Comparison of ENCODE assay signal across 10 cellular contexts in genomic region chr16:82138478-82139285, GRCh38. TPM values are rescaled to one million over a fixed set of nuclear protein-coding genes. Genes with fewer than 3 reads are reported as not detected.
DNase-seq lines count a peak whose midpoint lies in the region; ATAC-seq and TF ChIP-seq lines count a peak whose summit lies in the region.
"Had no signal": no experiment of that assay in that cellular context is flagged by ENCODE, and none has a peak within 500 bp of the region (broad histone marks: within the 10 kb centered on the region; RNA-seq: fewer than 3 reads in every experiment).

No MANE protein-coding gene starts in this region.

- CTCF ChIA-PET in Caco-2 (lab: Charles Lee) (no interaction called here), HCT116 (lab: Charles Lee) (no interaction called here)

- POLR2A ChIA-PET in Caco-2 (lab: Charles Lee), result no interaction called here
- POLR2A ChIA-PET in HCT116 (lab: Charles Lee), result no interaction called here

- H4K20me1 ChIP-seq in HCT116 (ENCODE audit: insufficient read depth), result no peaks in the 10 kb centered on the region

- no TSS peak for BruUV-seq in Caco-2 (replicated peaks; lab: Mats Ljungman, UMichigan)
- BruUV-seq in HCT116 (replicated peaks; lab: Mats Ljungman, UMichigan), result TSS peak; percentile 38

- ATAC-seq in HCT116, result peak; percentile 84
- no peak for ATAC-seq in central memory CD8-positive, alpha-beta T cell (replicated peaks; ENCODE audit: extremely low read depth, poor library complexity, severe bottlenecking)
- ATAC-seq in naive B cell (ENCODE audit: low read depth in 2 of 2), result no peak
- ATAC-seq in HG03025 (IDR thresholded peaks at IDR 0.05; ENCODE audit: low FRiP score, unreplicated experiment), result no peak

- H3K9me2 ChIP-seq in HCT116 (ENCODE audit: insufficient read depth), result no peaks in the 10 kb centered on the region

- no peaks in the 10 kb centered on the region for H3K79me2 ChIP-seq in HCT116 (ENCODE audit: insufficient read depth, low read length)

- peak overlapping the region; percentile 26 for H3K4me3 Mint-ChIP-seq in Caco-2 (ENCODE audit: unreplicated experiment)
- H3K4me3 Mint-ChIP-seq in central memory CD8-positive, alpha-beta T cell, result peak overlapping the region; percentile 65
- H3K4me3 Mint-ChIP-seq in naive B cell, result peak overlapping the region in 5 of 8 donors; percentile 5 to 85 (median 67)

- DNase-seq in Caco-2, result no peak
- DNase-seq in HCT116 (ENCODE audit: low read depth, low spot score), result peak; percentile 12
- no peak for DNase-seq in central memory CD8-positive, alpha-beta T cell (ENCODE audit: low spot score in 2 of 2)
- no peak for DNase-seq in naive B cell
- no peak for DNase-seq in NCI-H774 (lab: John Stamatoyannopoulos, UW)
- DNase-seq in GF-D8 (lab: John Stamatoyannopoulos, UW), result no peak
- DNase-seq: activated CD4-positive, CD25-positive, alpha-beta regulatory T cell treated with anti-CD3 and anti-CD28 coated beads, Interleukin-2, amount 50 U/mL, for 72 hours; adrenal gland; NCI-H226 had no signal

- H3K4me2 ChIP-seq in HCT116 (ENCODE audit: low read length), result peak overlapping the region; percentile 66

- H3K4me1 Mint-ChIP-seq in Caco-2 (ENCODE audit: low read depth, unreplicated experiment) (no peaks in the 10 kb centered on the region), naive B cell (no peaks in the 10 kb centered on the region)
- peaks cover 7% of the 10 kb centered on the region for H3K4me1 Mint-ChIP-seq in central memory CD8-positive, alpha-beta T cell

- H3K27me3 ChIP-seq in Caco-2 (replicated peaks; ENCODE audit: control insufficient read depth, insufficient read depth, low read length), result no peaks in the 10 kb centered on the region
- no peaks in the 10 kb centered on the region for H3K27me3 ChIP-seq in HCT116 (ENCODE audit: insufficient read depth, low read length)
- H3K27me3 ChIP-seq: adrenal gland had no signal

- H3K9me3 Mint-ChIP-seq in Caco-2 (ENCODE audit: unreplicated experiment) (no peaks in the 10 kb centered on the region), naive B cell (peaks cover 0 to 3% (median 0%) of the 10 kb centered on the region in 7 donors)
- peaks cover 5% of the 10 kb centered on the region for H3K9me3 Mint-ChIP-seq in central memory CD8-positive, alpha-beta T cell

- H3K4me1 ChIP-seq in Caco-2 (no peaks in the 10 kb centered on the region), HCT116 (ENCODE audit: control insufficient read depth in 1 of 2, insufficient read depth in 2 of 2, low read length in 2 of 2) (peaks cover 2 to 9% of the 10 kb centered on the region in 2 experiments; a peak in 2 of 4 replicates)
- H3K4me1 ChIP-seq: adrenal gland had no signal

- no peak for TF ChIP-seq CTCF in Caco-2 (IDR thresholded peaks at IDR 0.05; ENCODE audit: insufficient read depth in 1 of 2, low read depth in 1 of 2, low read length in 1 of 2, severe bottlenecking in 1 of 2, unreplicated experiment in 1 of 2)
- no peak for TF ChIP-seq CTCF in HCT116 (IDR thresholded peaks at IDR 0.05 in 2 of 3, conservative IDR thresholded peaks at IDR 0.05 in 1 of 3; ENCODE audit: borderline replicate concordance in 1 of 3, insufficient read depth in 1 of 3, low read depth in 2 of 3, low read length in 2 of 3)

- H3K27me3 Mint-ChIP-seq in Caco-2 (ENCODE audit: insufficient read depth, unreplicated experiment) (no peaks in the 10 kb centered on the region), naive B cell (no peaks in the 10 kb centered on the region)
- no peaks in the 10 kb centered on the region for H3K27me3 Mint-ChIP-seq in central memory CD8-positive, alpha-beta T cell

- H3K36me3 ChIP-seq in Caco-2 (ENCODE audit: control insufficient read depth, insufficient read depth, low read length), result no peaks in the 10 kb centered on the region; the same call in 1 of the 2 replicates
- no peaks in the 10 kb centered on the region for H3K36me3 ChIP-seq in HCT116 (ENCODE audit: control insufficient read depth in 1 of 2, insufficient read depth in 2 of 2, low read length in 2 of 2)
- H3K36me3 ChIP-seq: adrenal gland had no signal

- peaks cover 9% of the 10 kb centered on the region for H3K36me3 Mint-ChIP-seq in Caco-2 (ENCODE audit: insufficient read depth, unreplicated experiment)
- no peaks in the 10 kb centered on the region for H3K36me3 Mint-ChIP-seq in central memory CD8-positive, alpha-beta T cell (ENCODE audit: insufficient read depth)
- H3K36me3 Mint-ChIP-seq in naive B cell, result peaks cover 0 to 16% of the 10 kb centered on the region in 2 donors

- H3K9me3 ChIP-seq in Caco-2 (no peaks in the 10 kb centered on the region), HCT116 (ENCODE audit: control insufficient read depth in 1 of 2, insufficient read depth in 1 of 2, low read depth in 1 of 2, low read length in 2 of 2) (no peaks in the 10 kb centered on the region)
- H3K9me3 ChIP-seq: adrenal gland had no signal

- peak overlapping the region; percentile 29 for H3K9ac ChIP-seq in HCT116 (ENCODE audit: low read length)

- RAD21 ChIA-PET in HCT116 (lab: Charles Lee; ENCODE audit: low non-redundant PET in 1 of 2, low total read pairs in 2 of 2, uncharacterized antibody in 2 of 2, unreplicated experiment in 2 of 2), result no interaction called here

- TF ChIP-seq POLR2A in HCT116 (IDR thresholded peaks at IDR 0.05; ENCODE audit: borderline replicate concordance, extremely low read depth, insufficient read depth, insufficient read length), result no peak

- intact Hi-C loops in Caco-2 (cut with micrococcal nuclease; ENCODE audit: unreplicated experiment), result no loop called here
- intact Hi-C loops in HCT116 (cut with micrococcal nuclease), result no loop called here

- H3K27ac Mint-ChIP-seq in Caco-2 (ENCODE audit: unreplicated experiment), result no peak overlapping the region
- no peak overlapping the region for H3K27ac Mint-ChIP-seq in central memory CD8-positive, alpha-beta T cell (ENCODE audit: low read depth)
- peak overlapping the region in 3 of 6 donors; percentile 31 to 52 (median 47) for H3K27ac Mint-ChIP-seq in naive B cell

- TF ChIP-seq RAD21 in HCT116 (IDR thresholded peaks at IDR 0.05; ENCODE audit: low read depth), result no peak

- no peak overlapping the region; the same call in 1 of the 2 replicates for H3K4me3 ChIP-seq in Caco-2 (ENCODE audit: low read depth, low read length)
- peak overlapping the region; percentile 28 to 50 for H3K4me3 ChIP-seq in HCT116 (replicated peaks in 1 of 2; ENCODE audit: low read depth in 1 of 2, low read length in 2 of 2)
- H3K4me3 ChIP-seq: adrenal gland had no signal

- H2AFZ ChIP-seq in HCT116 (ENCODE audit: low read depth, low read length, poor library complexity, severe bottlenecking), result peak overlapping the region; percentile 34

- peak overlapping the region; percentile 15 for H3K27ac ChIP-seq in HCT116 (ENCODE audit: low read depth, low read length)
- H3K27ac ChIP-seq: adrenal gland had no signal

TF ChIP-seq in HCT116, 20 proteins besides CTCF, POLR2A, EP300 and RAD21:
- no peak for TF ChIP-seq POLR2AphosphoS5 (IDR thresholded peaks at IDR 0.05; ENCODE audit: low read depth, low read length)
- TF ChIP-seq ZNF274 (IDR thresholded peaks at IDR 0.05; ENCODE audit: low read depth, low read length), result no peak
- no peak for TF ChIP-seq YY1 (IDR thresholded peaks at IDR 0.05; ENCODE audit: extremely low read depth, insufficient replicate concordance, low read depth, low read length)
- no peak for TF ChIP-seq TCF7L2 (IDR thresholded peaks at IDR 0.05; ENCODE audit: borderline replicate concordance, extremely low read depth, insufficient read depth, insufficient read length)
- TF ChIP-seq REST (IDR thresholded peaks at IDR 0.05; ENCODE audit: low read depth), result no peak
- TF ChIP-seq ZBTB33 (IDR thresholded peaks at IDR 0.05; ENCODE audit: extremely low read depth, insufficient replicate concordance, low read length), result no peak
- TF ChIP-seq EZH2phosphoT487 (IDR thresholded peaks at IDR 0.05; ENCODE audit: borderline replicate concordance), result no peak

RNA-seq across cellular contexts. Expression of gene MPHOSPH6, which starts 31.3 kb away (rescaled TPM):
- total RNA-seq in Caco-2 (2022) (41.9 and 42.3 TPM in 2 replicates), HCT116 (2021; ENCODE audit: unreplicated experiment) (52.2 TPM)
- polyA plus RNA-seq in HCT116 (2012), result 12.7 and 20.0 TPM in 2 replicates
- 10 to 100 TPM; 10.7 to 37.3 (median 14.4) TPM for polyA plus RNA-seq in naive B cell (ENCODE audit: low read depth in 6 of 6)
